ENCODE assay signal across 9 cellular contexts in the genomic region with DNA sequence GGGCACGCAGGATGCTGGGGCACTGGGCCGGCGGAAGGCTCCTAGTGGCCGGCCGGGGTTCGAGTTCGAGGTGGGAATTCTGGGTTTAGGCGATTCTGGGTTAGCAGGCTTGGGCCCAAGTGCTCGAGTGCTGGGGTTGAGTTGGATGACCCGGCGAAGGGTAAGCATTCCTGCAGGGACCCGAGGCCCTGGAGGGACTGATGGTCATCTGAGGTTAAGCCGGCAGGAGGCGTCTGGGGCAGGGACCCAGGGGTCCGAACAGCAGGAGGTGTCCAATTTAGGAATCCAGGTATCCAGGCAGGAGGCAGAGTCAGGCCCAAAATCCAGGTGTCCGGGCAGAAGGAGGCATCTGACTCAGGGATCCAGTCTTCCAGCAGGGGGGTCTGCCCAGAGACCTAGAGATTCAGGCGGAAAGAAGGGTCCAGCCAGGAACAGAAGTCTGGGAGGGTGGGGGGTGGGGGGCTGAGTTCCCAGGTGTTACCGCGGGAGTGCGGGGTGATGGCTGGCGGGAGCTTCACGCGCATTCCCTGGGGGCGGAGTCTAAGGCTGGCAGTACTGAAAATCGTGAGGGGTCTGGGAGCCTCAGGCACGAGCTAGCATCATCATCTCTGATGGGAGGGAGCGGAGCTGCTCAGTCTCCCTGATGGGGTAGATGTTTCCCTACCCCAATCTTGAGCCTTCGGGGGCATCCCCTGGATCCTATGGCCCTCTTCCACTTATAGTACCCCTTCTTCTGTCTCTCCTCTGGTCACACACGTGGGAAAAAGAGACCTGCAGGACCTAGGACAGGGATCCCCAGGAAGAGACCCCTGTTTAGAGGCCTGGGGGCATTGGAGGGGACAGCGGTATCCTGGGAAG. TPM values are rescaled to one million over a fixed set of nuclear protein-coding genes. Genes with fewer than 3 reads are reported as not detected.
DNase-seq lines count a peak whose midpoint lies in the region; TF ChIP-seq lines count a peak whose summit lies in the region.
"Had no signal": no experiment of that assay in that cellular context is flagged by ENCODE, and none has a peak within 500 bp of the region (broad histone marks: within the 10 kb centered on the region; RNA-seq: fewer than 3 reads in every experiment).

No MANE protein-coding gene starts in this region.

- peak overlapping the region; percentile 62 for H3K27ac ChIP-seq in HUES48 (ENCODE audit: low read depth, low read length)
- peak overlapping the region; percentile 46 to 71 for H3K27ac ChIP-seq in breast epithelium
- H3K27ac ChIP-seq in muscle layer of duodenum (ENCODE audit: low read length) = no peak overlapping the region

- H3K27ac Mint-ChIP-seq in Calu3 (ENCODE audit: unreplicated experiment) = peak overlapping the region; percentile 92

- DNase-seq in Calu3 = peak; percentile 17
- DNase-seq in breast epithelium (ENCODE audit: low spot score in 2 of 2) = no peak
- DNase-seq in EL = no peak
- DNase-seq in GF-D8 (lab: John Stamatoyannopoulos, UW) = no peak
- no peak for DNase-seq in occipital lobe (lab: John Stamatoyannopoulos, UW)
- no peak for DNase-seq in activated effector memory CD4-positive, alpha-beta T cell treated with Interleukin-2 at 50 U/mL for 16 hours

- H3K27me3 ChIP-seq in HUES48 (ENCODE audit: control insufficient read depth, insufficient read depth, low read length) = no peaks in the 10 kb centered on the region
- no peaks in the 10 kb centered on the region for H3K27me3 ChIP-seq in breast epithelium
- H3K27me3 ChIP-seq in muscle layer of duodenum (ENCODE audit: low read depth, low read length) = no peaks in the 10 kb centered on the region

- intact Hi-C loops in Calu3 (cut with micrococcal nuclease; ENCODE audit: unreplicated experiment) = no loop called here
- intact Hi-C loops in breast epithelium (cut with DNase I; ENCODE audit: low total_unique reads) = loop anchor here (1.0 to 10.0 kb wide), 4 partner anchors 22 to 272 kb away; a partner anchor contains a TSS

- H3K36me3 ChIP-seq in HUES48 (ENCODE audit: control insufficient read depth, insufficient read depth, low read length) = no peaks in the 10 kb centered on the region; the same call in 1 of the 2 replicates
- no peaks in the 10 kb centered on the region for H3K36me3 ChIP-seq in breast epithelium
- H3K36me3 ChIP-seq in muscle layer of duodenum (ENCODE audit: control insufficient read depth in 1 of 2, insufficient read depth in 2 of 2, low read length in 2 of 2) = no peaks in the 10 kb centered on the region

- peak overlapping the region; percentile 72 for H3K9ac ChIP-seq in HUES48 (ENCODE audit: low read depth, low read length)

- BruUV-seq in Calu3 (replicated peaks; lab: Mats Ljungman, UMichigan) = no TSS peak

- H3K4me3 Mint-ChIP-seq in Calu3 (ENCODE audit: low read depth, unreplicated experiment) = peak overlapping the region; percentile 94

- H3K9me3 ChIP-seq in HUES48 (ENCODE audit: control insufficient read depth, insufficient read depth, low read length) (no peaks in the 10 kb centered on the region), breast epithelium (no peaks in the 10 kb centered on the region), muscle layer of duodenum (ENCODE audit: control insufficient read depth in 1 of 2, low read length in 2 of 2) (no peaks in the 10 kb centered on the region)

- CTCF ChIA-PET in Calu3 (lab: Charles Lee) = no interaction called here

- peaks cover 26% of the 10 kb centered on the region for H3K36me3 Mint-ChIP-seq in Calu3 (ENCODE audit: insufficient read depth, unreplicated experiment)

- no peaks in the 10 kb centered on the region for H3K9me3 Mint-ChIP-seq in Calu3 (ENCODE audit: low read depth, unreplicated experiment)

- peaks cover 30% of the 10 kb centered on the region for H3K27me3 Mint-ChIP-seq in Calu3 (ENCODE audit: unreplicated experiment)

- H3K4me1 ChIP-seq in HUES48 (ENCODE audit: control insufficient read depth, insufficient read depth, low read length) (peaks cover 13% of the 10 kb centered on the region), breast epithelium (peaks cover 0 to 8% of the 10 kb centered on the region in 2 donors), muscle layer of duodenum (ENCODE audit: control insufficient read depth in 1 of 2, insufficient read depth in 2 of 2, low read length in 2 of 2) (peaks cover 7 to 20% of the 10 kb centered on the region in 2 donors)

- TF ChIP-seq CTCF in Calu3 (IDR thresholded peaks at IDR 0.05; ENCODE audit: unreplicated experiment) (no peak), breast epithelium (IDR thresholded peaks at IDR 0.05) (no peak)

- peaks cover 11% of the 10 kb centered on the region for H3K4me1 Mint-ChIP-seq in Calu3 (ENCODE audit: low read depth, unreplicated experiment)

- peak overlapping the region; percentile 81 for H3K4me3 ChIP-seq in HUES48 (ENCODE audit: low read depth, low read length)
- H3K4me3 ChIP-seq in breast epithelium = peak overlapping the region; percentile 33 to 75 (median 54)
- H3K4me3 ChIP-seq in muscle layer of duodenum (ENCODE audit: low read depth in 1 of 2, low read length in 2 of 2) = peak overlapping the region; percentile 39 to 58

- no peak for TF ChIP-seq POLR2A in breast epithelium (IDR thresholded peaks at IDR 0.05)

RNA-seq across cellular contexts. Expression of a gene that starts 0.6 kb away (rescaled TPM):
- total RNA-seq in Calu3 (2022) (1.3 and 1.9 TPM in 2 replicates), breast epithelium (under 1 TPM in 2 of 3 donors, not detected in 1; 0.16 to 0.66 TPM), occipital lobe (not detected)

RNA-seq across cellular contexts. Expression of a gene that starts 9.9 kb away (rescaled TPM):
- total RNA-seq in Calu3 (2022) (not detected in 2 replicates), breast epithelium (1 to 10 TPM in 1 of 3 donors, under 1 TPM in 1, not detected in 1; 0.66 to 5.3 TPM), occipital lobe (not detected)
- total RNA-seq: SK-MEL-5 had no signal

RNA-seq across cellular contexts. Expression of a gene that starts 18.4 kb away (rescaled TPM):
- total RNA-seq in Calu3 (2022) = not detected in 2 replicates
- total RNA-seq in breast epithelium = 10 to 100 TPM in 1 of 3 donors, 1 to 10 TPM in 2; 6.0 to 10.5 (median 7.4) TPM
- not detected for total RNA-seq in occipital lobe
- total RNA-seq: SK-MEL-5 had no signal

RNA-seq across cellular contexts. Expression of a gene that starts 26.2 kb away (rescaled TPM):
- total RNA-seq in Calu3 (2022) (10.3 and 14.3 TPM in 2 replicates), breast epithelium (10 to 100 TPM; 29.4 to 67.5 (median 52.0) TPM), occipital lobe (2.7 TPM)

RNA-seq across cellular contexts. Expression of a gene that starts 51.2 kb away (rescaled TPM):
- 15.0 and 16.5 TPM in 2 replicates for total RNA-seq in Calu3 (2022)
- 10 to 100 TPM in 2 of 3 donors, under 1 TPM in 1; 0.96 to 33.1 (median 22.3) TPM for total RNA-seq in breast epithelium
- not detected for total RNA-seq in occipital lobe
- total RNA-seq: SK-MEL-5 had no signal
